In genomic region chr10:93072713-93073538, GRCh38 we compare ENCODE assay signal across 9 cellular contexts. TPM values are rescaled to one million over a fixed set of nuclear protein-coding genes. Genes with fewer than 3 reads are reported as not detected.
DNase-seq lines count a peak whose midpoint lies in the region; ATAC-seq and TF ChIP-seq lines count a peak whose summit lies in the region.
"Had no signal": no experiment of that assay in that cellular context is flagged by ENCODE, and none has a peak within 500 bp of the region (broad histone marks: within the 10 kb centered on the region; RNA-seq: fewer than 3 reads in every experiment).

No MANE protein-coding gene starts in this region.

- H3K36me3 ChIP-seq in A673 (ENCODE audit: insufficient read depth, low read length, poor library complexity, severe bottlenecking) (no peaks in the 10 kb centered on the region), breast epithelium (no peaks in the 10 kb centered on the region)
- no peaks in the 10 kb centered on the region for H3K36me3 ChIP-seq in naive thymus-derived CD4-positive, alpha-beta T cell (ENCODE audit: control insufficient read depth in 2 of 3, insufficient read depth in 3 of 3, low read length in 3 of 3)

- DNase-seq in A673 (ENCODE audit: low spot score) (no peak), HuH-7.5 (ENCODE audit: low spot score) (peak; percentile 59), breast epithelium (ENCODE audit: low spot score in 2 of 2) (peak in 1 of 2 donors; percentile 15)
- no peak for DNase-seq in naive thymus-derived CD4-positive, alpha-beta T cell

- H3K4me3 ChIP-seq in A673 (ENCODE audit: low read depth, low read length, poor library complexity, severe bottlenecking) (peak overlapping the region; percentile 44), breast epithelium (peak overlapping the region; percentile 6 to 65 (median 54))
- H3K4me3 ChIP-seq in naive thymus-derived CD4-positive, alpha-beta T cell (ENCODE audit: low read length): no peak overlapping the region

- H3K4me1 ChIP-seq in A673 (ENCODE audit: insufficient read depth, low read length, poor library complexity, severe bottlenecking): peaks cover 25% of the 10 kb centered on the region
- H3K4me1 ChIP-seq in breast epithelium: peaks cover 6 to 12% of the 10 kb centered on the region in 2 donors
- no peaks in the 10 kb centered on the region for H3K4me1 ChIP-seq in naive thymus-derived CD4-positive, alpha-beta T cell (ENCODE audit: control insufficient read depth in 2 of 2, insufficient read depth in 2 of 2, low read length in 2 of 2)

- TF ChIP-seq POLR2A in breast epithelium (IDR thresholded peaks at IDR 0.05): no peak

- peaks cover 0 to 1% (median 0%) of the 10 kb centered on the region in 5 donors for H3K36me3 Mint-ChIP-seq in naive thymus-derived CD4-positive, alpha-beta T cell

- POLR2A ChIA-PET in A673 (lab: Charles Lee; ENCODE audit: low non-redundant PET): no interaction called here
- POLR2A ChIA-PET in naive thymus-derived CD4-positive, alpha-beta T cell (lab: Charles Lee): no interaction called here

- no peak for TF ChIP-seq CTCF in A673 (conservative IDR thresholded peaks at IDR 0.05; ENCODE audit: low read depth, low read length)
- TF ChIP-seq CTCF in breast epithelium (IDR thresholded peaks at IDR 0.05): no peak

- ATAC-seq in naive thymus-derived CD4-positive, alpha-beta T cell: no peak
- ATAC-seq in GM19455 (IDR thresholded peaks at IDR 0.05; ENCODE audit: unreplicated experiment) (no peak), GM18511 (IDR thresholded peaks at IDR 0.05; ENCODE audit: unreplicated experiment) (no peak), GM21360 (IDR thresholded peaks at IDR 0.05; ENCODE audit: unreplicated experiment) (no peak), GM21381 (IDR thresholded peaks at IDR 0.05; ENCODE audit: unreplicated experiment) (no peak)

- no peak overlapping the region for H3K27ac Mint-ChIP-seq in naive thymus-derived CD4-positive, alpha-beta T cell

- H3K27me3 ChIP-seq in A673 (replicated peaks; ENCODE audit: insufficient read depth, low read depth, low read length, poor library complexity) (peaks cover 97% of the 10 kb centered on the region), breast epithelium (peaks cover 0 to 64% of the 10 kb centered on the region in 2 donors)
- H3K27me3 ChIP-seq in naive thymus-derived CD4-positive, alpha-beta T cell (ENCODE audit: control insufficient read depth in 2 of 2, insufficient read depth in 2 of 2, low read length in 2 of 2): peaks cover 0 to 7% of the 10 kb centered on the region in 2 donors

- BruUV-seq in A673 (replicated peaks; lab: Mats Ljungman, UMichigan): no TSS peak

- H3K4me1 Mint-ChIP-seq in naive thymus-derived CD4-positive, alpha-beta T cell: peaks cover 9 to 40% (median 24%) of the 10 kb centered on the region in 7 donors

- H3K27me3 Mint-ChIP-seq in naive thymus-derived CD4-positive, alpha-beta T cell: peaks cover 62 to 92% (median 70%) of the 10 kb centered on the region in 5 donors

- no peaks in the 10 kb centered on the region for H3K9me3 ChIP-seq in A673 (ENCODE audit: low read depth, low read length, poor library complexity, severe bottlenecking)
- H3K9me3 ChIP-seq in breast epithelium: no peaks in the 10 kb centered on the region
- no peaks in the 10 kb centered on the region for H3K9me3 ChIP-seq in naive thymus-derived CD4-positive, alpha-beta T cell (ENCODE audit: control insufficient read depth in 2 of 3, low read length in 3 of 3)

- H3K4me3 Mint-ChIP-seq in naive thymus-derived CD4-positive, alpha-beta T cell: peak overlapping the region in 7 of 10 donors; percentile 53 to 81 (median 67)

- intact Hi-C loops in A673 (cut with micrococcal nuclease; ENCODE audit: unreplicated experiment) (loop anchor here (5.0 kb wide), 1 partner anchor 181 kb away; no protein-coding TSS in a partner anchor), breast epithelium (cut with DNase I; ENCODE audit: low total_unique reads) (no loop called here)
- intact Hi-C loops in naive thymus-derived CD4-positive, alpha-beta T cell (cut with micrococcal nuclease): loop anchor here in 1 of 2 donors (5.0 kb wide), 2 partner anchors 186 to 381 kb away; no protein-coding TSS in a partner anchor

- no peak overlapping the region for H3K27ac ChIP-seq in A673 (ENCODE audit: low read depth, low read length, poor library complexity, severe bottlenecking)
- H3K27ac ChIP-seq in breast epithelium: no peak overlapping the region
- H3K27ac ChIP-seq in naive thymus-derived CD4-positive, alpha-beta T cell (ENCODE audit: low read depth, low read length): no peak overlapping the region

- H3K9me3 Mint-ChIP-seq in naive thymus-derived CD4-positive, alpha-beta T cell: peaks cover 0 to 3% (median 0%) of the 10 kb centered on the region in 11 donors

- CTCF ChIA-PET in A673 (lab: Charles Lee): no interaction called here
- CTCF ChIA-PET in naive thymus-derived CD4-positive, alpha-beta T cell (lab: Charles Lee): no interaction called here

RNA-seq across cellular contexts. Expression of gene CYP26A1, which starts 0.8 kb away (rescaled TPM):
- total RNA-seq in A673 (2021) (not detected in 2 replicates), breast epithelium (1 to 10 TPM in 1 of 3 donors, under 1 TPM in 1, not detected in 1; 0.33 to 2.3 TPM)
- total RNA-seq in naive thymus-derived CD4-positive, alpha-beta T cell: not detected
- not detected for polyA plus RNA-seq in naive thymus-derived CD4-positive, alpha-beta T cell
- polyA plus RNA-seq: fibroblast of lung had no signal

RNA-seq across cellular contexts. Expression of gene CYP26C1, which starts 12.3 kb away (rescaled TPM):
- total RNA-seq in A673 (2021) (0.13 and 0.20 TPM in 2 replicates), breast epithelium (under 1 TPM in 2 of 3 donors, not detected in 1; 0.15 to 0.16 TPM)
- under 1 TPM; 0.10 to 0.38 (median 0.27) TPM for total RNA-seq in naive thymus-derived CD4-positive, alpha-beta T cell
- polyA plus RNA-seq in naive thymus-derived CD4-positive, alpha-beta T cell: not detected
